In genomic region chr10:113002449-113002777, GRCh38 we compare ENCODE assay signal across 1 cellular context.
TF ChIP-seq lines count a peak whose summit lies in the region.

No MANE protein-coding gene starts in this region.

TF ChIP-seq in K562, 482 proteins besides CTCF, POLR2A, EP300 and RAD21 (continued from another document):
- TF ChIP-seq, protein P1, sequence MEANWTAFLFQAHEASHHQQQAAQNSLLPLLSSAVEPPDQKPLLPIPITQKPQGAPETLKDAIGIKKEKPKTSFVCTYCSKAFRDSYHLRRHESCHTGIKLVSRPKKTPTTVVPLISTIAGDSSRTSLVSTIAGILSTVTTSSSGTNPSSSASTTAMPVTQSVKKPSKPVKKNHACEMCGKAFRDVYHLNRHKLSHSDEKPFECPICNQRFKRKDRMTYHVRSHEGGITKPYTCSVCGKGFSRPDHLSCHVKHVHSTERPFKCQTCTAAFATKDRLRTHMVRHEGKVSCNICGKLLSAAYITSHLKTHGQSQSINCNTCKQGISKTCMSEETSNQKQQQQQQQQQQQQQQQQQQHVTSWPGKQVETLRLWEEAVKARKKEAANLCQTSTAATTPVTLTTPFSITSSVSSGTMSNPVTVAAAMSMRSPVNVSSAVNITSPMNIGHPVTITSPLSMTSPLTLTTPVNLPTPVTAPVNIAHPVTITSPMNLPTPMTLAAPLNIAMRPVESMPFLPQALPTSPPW (CRISPR knock-in tag; IDR thresholded peaks at IDR 0.05), result peak; percentile 35; the same call in 1 of the 2 replicates
- TF ChIP-seq CBFA2T2 (conservative IDR thresholded peaks at IDR 0.05) (peak; percentile 33; the same call in 1 of the 2 replicates), TCF3 (CRISPR knock-in tag; IDR thresholded peaks at IDR 0.05) (peak; percentile 31; the same call in 1 of the 2 replicates), CBFA2T3 (IDR thresholded peaks at IDR 0.05) (peak; percentile 67)
